Comparison of ENCODE assay signal across 17 cellular contexts in genomic region chr7:123460616-123461015, GRCh38.
DNase-seq lines count a peak whose midpoint lies in the region; ATAC-seq, FAIRE-seq and TF ChIP-seq lines count a peak whose summit lies in the region.
"Had no signal": no experiment of that assay in that cellular context is flagged by ENCODE, and none has a peak within 500 bp of the region (broad histone marks: within the 10 kb centered on the region; RNA-seq: fewer than 3 reads in every experiment).

No MANE protein-coding gene starts in this region.

- no peaks in the 10 kb centered on the region for H3K27me3 ChIP-seq in right atrium auricular region
- no peaks in the 10 kb centered on the region for H3K27me3 ChIP-seq in bronchial epithelial cell (ENCODE audit: control insufficient read depth, insufficient read depth, low read length)
- H3K27me3 ChIP-seq in kidney epithelial cell (ENCODE audit: control insufficient read depth, insufficient read depth, low read length), result no peaks in the 10 kb centered on the region

- no peaks in the 10 kb centered on the region for H3K4me1 ChIP-seq in right atrium auricular region

- ATAC-seq in left cardiac atrium (peak; percentile 19 to 91), natural killer cell (no peak), GM21576 (IDR thresholded peaks at IDR 0.05; ENCODE audit: unreplicated experiment) (no peak)
- ATAC-seq: HCT116 had no signal

- intact Hi-C loops in left cardiac atrium (cut with DNase I), result no loop called here
- intact Hi-C loops in natural killer cell (cut with micrococcal nuclease), result no loop called here

- H3K27ac ChIP-seq in right atrium auricular region, result no peak overlapping the region

- FAIRE-seq in bronchial epithelial cell (lab: Jason Lieb, UNC), result no peak

- TF ChIP-seq CTCF in right atrium auricular region (IDR thresholded peaks at IDR 0.05) (no peak), bronchial epithelial cell (IDR thresholded peaks at IDR 0.05; ENCODE audit: insufficient read depth, low read length, severe bottlenecking) (no peak), kidney epithelial cell (IDR thresholded peaks at IDR 0.05; ENCODE audit: insufficient read depth, low read length, poor library complexity, severe bottlenecking) (no peak), GM13976 (IDR thresholded peaks at IDR 0.05; ENCODE audit: borderline replicate concordance, control extremely low read depth, extremely low read depth, insufficient read depth, missing control alignments) (no peak), natural killer cell (IDR thresholded peaks at IDR 0.05) (no peak)

- no peak for DNase-seq in left cardiac atrium
- DNase-seq in right atrium auricular region (ENCODE audit: low spot score), result no peak
- peak; percentile 74 for DNase-seq in bronchial epithelial cell (ENCODE audit: low read depth)
- peak; percentile 95 for DNase-seq in kidney epithelial cell (ENCODE audit: low read depth)
- no peak for DNase-seq in GM13976 (ENCODE audit: low spot score)
- no peak for DNase-seq in natural killer cell
- no peak for DNase-seq in central memory CD4-positive, alpha-beta T cell
- DNase-seq: activated CD4-positive, alpha-beta T cell treated with anti-CD3 and anti-CD28 coated beads for 48 hours; activated T-cell treated with anti-CD3 and anti-CD28 coated beads, Interleukin-2, amount 50 U/mL, for 1 hour; amygdala; effector CD4-positive, alpha-beta T cell; NCI-H2029 treated with DMSO at 0.1 percent for 48 hours; substantia nigra had no signal

- H3K9me3 ChIP-seq in right atrium auricular region, result no peaks in the 10 kb centered on the region

- H3K27ac Mint-ChIP-seq in natural killer cell, result no peak overlapping the region
- H3K27ac Mint-ChIP-seq: nephron; T-helper 2 cell treated with Interferon-gamma antibody and Interleukin-4, amounts not matched to agents 5 μg/mL and 100 μg/mL, for 36 hours had no signal

- in situ Hi-C loops in GM13976 (cut with MboI; ENCODE audit: low sequenced_read_pairs, unreplicated experiment), result no loop called here

- peaks cover 2 to 3% of the 10 kb centered on the region in 2 donors for H3K9me3 Mint-ChIP-seq in natural killer cell
- H3K9me3 Mint-ChIP-seq: nephron; T-helper 2 cell treated with Interferon-gamma antibody and Interleukin-4, amounts not matched to agents 5 μg/mL and 100 μg/mL, for 36 hours had no signal

- H3K36me3 Mint-ChIP-seq in natural killer cell, result no peaks in the 10 kb centered on the region

- H3K4me1 Mint-ChIP-seq in natural killer cell, result no peaks in the 10 kb centered on the region

- H3K4me3 Mint-ChIP-seq in natural killer cell, result no peak overlapping the region
- H3K4me3 Mint-ChIP-seq: nephron; T-helper 2 cell treated with Interferon-gamma antibody and Interleukin-4, amounts not matched to agents 5 μg/mL and 100 μg/mL, for 36 hours had no signal

- H3K27me3 Mint-ChIP-seq in natural killer cell (ENCODE audit: low read depth in 2 of 2), result no peaks in the 10 kb centered on the region

- H3K36me3 ChIP-seq in right atrium auricular region (no peaks in the 10 kb centered on the region), bronchial epithelial cell (ENCODE audit: control insufficient read depth, insufficient read depth, low read length) (no peaks in the 10 kb centered on the region), kidney epithelial cell (ENCODE audit: control insufficient read depth, insufficient read depth, low read length) (no peaks in the 10 kb centered on the region)

- H3K4me3 ChIP-seq in right atrium auricular region (no peak overlapping the region), bronchial epithelial cell (ENCODE audit: low read depth, low read length) (no peak overlapping the region), kidney epithelial cell (ENCODE audit: low read depth, low read length) (no peak overlapping the region)

Comparison
In these comparisons a context has a peak if more than half of its experiments do, and no peak if none do; other contexts are left out.
1. ATAC-seq: peak in left cardiac atrium (2 of 2); none in natural killer cell (0 of 3) and GM21576 (single experiment).
2. DNase-seq: peak in bronchial epithelial cell (single experiment) and kidney epithelial cell (single experiment); none in left cardiac atrium (single experiment), right atrium auricular region (single experiment), GM13976 (single experiment), natural killer cell (single experiment) and central memory CD4-positive, alpha-beta T cell (single experiment).